ENCODE assay signal across 8 cellular contexts in genomic region chr11:64803163-64803845, GRCh38. TPM values are rescaled to one million over a fixed set of nuclear protein-coding genes. Genes with fewer than 3 reads are reported as not detected.
DNase-seq lines count a peak whose midpoint lies in the region; FAIRE-seq and TF ChIP-seq lines count a peak whose summit lies in the region.

MAP4K2 (minus strand) TSS chr11:64803214; CDS start chr11:64803149, 65 bp downstream.

- H3K36me3 ChIP-seq in ES-I3 (ENCODE audit: insufficient read depth, low read length) (peaks cover 4% of the 10 kb centered on the region; the same call in 1 of the 2 replicates), right atrium auricular region (peaks cover 13% of the 10 kb centered on the region)

- no peaks in the 10 kb centered on the region for H3K27me3 Mint-ChIP-seq in T-helper 2 cell treated with Interferon-gamma antibody and Interleukin-4, amounts not matched to agents 5 μg/mL and 100 μg/mL, for 36 hours (ENCODE audit: low read depth)

- H3K4me3 ChIP-seq in HFF-Myc (replicated peaks; ENCODE audit: low read depth, low read length) (peak within 1 kb of the TSS; percentile 57), right atrium auricular region (peak within 1 kb of the TSS; percentile 68 to 71)

- peaks cover 15% of the 10 kb centered on the region for H3K4me1 Mint-ChIP-seq in T-helper 2 cell treated with Interferon-gamma antibody and Interleukin-4, amounts not matched to agents 5 μg/mL and 100 μg/mL, for 36 hours (ENCODE audit: low read depth)

- H3K4me1 ChIP-seq in ES-I3 (ENCODE audit: insufficient read depth, low read length): peaks cover 9% of the 10 kb centered on the region; the same call in 1 of the 2 replicates
- H3K4me1 ChIP-seq in right atrium auricular region: peaks cover 0 to 27% of the 10 kb centered on the region in 2 donors

- H3K36me3 Mint-ChIP-seq in T-helper 2 cell treated with Interferon-gamma antibody and Interleukin-4, amounts not matched to agents 5 μg/mL and 100 μg/mL, for 36 hours (ENCODE audit: low read depth): peaks cover 26% of the 10 kb centered on the region

- H3K9me3 ChIP-seq in ES-I3 (ENCODE audit: control insufficient read depth, insufficient read depth, low read length) (no peaks in the 10 kb centered on the region), right atrium auricular region (no peaks in the 10 kb centered on the region)

- peak within 1 kb of the TSS; percentile 86 to 92 for H3K27ac ChIP-seq in right atrium auricular region

- no peaks in the 10 kb centered on the region for H3K27me3 ChIP-seq in right atrium auricular region

- H3K27ac Mint-ChIP-seq in T-helper 2 cell treated with Interferon-gamma antibody and Interleukin-4, amounts not matched to agents 5 μg/mL and 100 μg/mL, for 36 hours: peak within 1 kb of the TSS; percentile 82

- peak; percentile 29 for TF ChIP-seq CTCF in HFF-Myc (IDR thresholded peaks at IDR 0.05; ENCODE audit: low read depth, low read length, missing control alignments)
- peak; percentile 34 to 41 for TF ChIP-seq CTCF in right atrium auricular region (IDR thresholded peaks at IDR 0.05)

- DNase-seq in HFF-Myc (ENCODE audit: extremely low read depth, low read depth) (peak; percentile 44), NCI-H1436 treated with DMSO at 0.1 percent for 48 hours (lab: John Stamatoyannopoulos, UW) (peak; percentile 12), anterior cingulate cortex (lab: John Stamatoyannopoulos, UW) (peak in 55 of 58 donors; percentile 9 to 85 (median 67)), right atrium auricular region (ENCODE audit: low spot score) (peak; percentile 94), pulmonary artery endothelial cell (ENCODE audit: low read depth, low spot score) (peak; percentile 24), urothelium cell line (ENCODE audit: low spot score) (peak; percentile 97)
- peak; percentile 89 for DNase-seq in T-helper 2 cell treated with Interferon-gamma antibody and Interleukin-4, amounts not matched to agents 5 μg/mL and 100 μg/mL, for 36 hours (ENCODE audit: low spot score)

- peak within 1 kb of the TSS; percentile 91 for H3K4me3 Mint-ChIP-seq in T-helper 2 cell treated with Interferon-gamma antibody and Interleukin-4, amounts not matched to agents 5 μg/mL and 100 μg/mL, for 36 hours

- no peak for FAIRE-seq in urothelium cell line (lab: Jason Lieb, UNC)

- peak within 1 kb of the TSS; percentile 96 for H3K9ac ChIP-seq in ES-I3 (ENCODE audit: low read depth, low read length)

- H3K9me3 Mint-ChIP-seq in T-helper 2 cell treated with Interferon-gamma antibody and Interleukin-4, amounts not matched to agents 5 μg/mL and 100 μg/mL, for 36 hours: no peaks in the 10 kb centered on the region

RNA-seq across cellular contexts. Expression of gene MAP4K2, which starts in this region (rescaled TPM):
- total RNA-seq in right atrium auricular region (10 to 100 TPM; 19.4 to 20.4 TPM), pulmonary artery endothelial cell (34.3 and 34.8 TPM in 2 replicates)

Comparison
In these comparisons a context has a peak if more than half of its experiments do, and no peak if none do; other contexts are left out.
1. Peak in every context shown above with its lines: DNase-seq, H3K4me3 ChIP-seq and H3K27ac ChIP-seq.
2. DNase-seq: peak in every context shown above with its lines; median percentile 97 in urothelium cell line; 94 in right atrium auricular region; 89 in T-helper 2 cell treated with Interferon-gamma antibody and Interleukin-4, amounts not matched to agents 5 μg/mL and 100 μg/mL, for 36 hours; 67 in anterior cingulate cortex; 44 in HFF-Myc; 24 in pulmonary artery endothelial cell; 12 in NCI-H1436 treated with DMSO at 0.1 percent for 48 hours.